8 cellular contexts compared by ENCODE assay signal in the genomic region with DNA sequence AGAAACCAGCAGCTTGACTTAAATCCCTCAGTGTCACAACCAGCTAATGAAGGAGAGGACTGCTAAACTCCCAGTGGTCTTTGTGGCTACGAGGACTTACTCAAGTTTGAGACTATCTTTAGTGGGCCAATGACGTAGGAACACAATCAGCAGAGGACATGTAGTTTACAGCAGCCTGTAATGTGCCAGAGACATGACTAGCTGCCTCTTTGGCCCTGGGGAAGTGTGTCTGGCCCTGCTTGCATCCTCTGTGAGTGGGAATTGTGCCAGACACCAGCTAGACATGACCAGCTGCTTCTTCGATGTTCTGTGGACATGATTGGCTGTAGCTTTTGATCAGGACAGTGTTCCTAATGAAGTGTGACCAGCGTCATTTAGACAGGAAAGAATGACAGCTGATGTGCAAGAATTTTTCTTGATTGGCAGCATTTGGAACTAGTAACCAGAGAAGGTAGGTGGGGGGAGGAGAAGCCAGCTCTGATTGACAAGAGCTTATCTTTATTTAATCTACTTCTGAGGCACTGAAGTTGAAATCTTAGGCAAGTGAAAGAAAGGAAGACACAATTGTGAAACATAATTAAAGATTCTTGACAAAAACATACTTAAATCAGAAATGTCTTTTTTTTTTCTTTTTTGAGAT.
DNase-seq lines count a peak whose midpoint lies in the region; ATAC-seq and TF ChIP-seq lines count a peak whose summit lies in the region.

No MANE protein-coding gene starts in this region.

- DNase-seq in AML-193 (lab: John Stamatoyannopoulos, UW) (peak; percentile 9 to 10), astrocyte of the spinal cord (ENCODE audit: low read depth, low spot score) (peak; percentile 29), neuronal stem cell (ENCODE audit: low spot score) (no peak), type B pancreatic cell (ENCODE audit: extremely low spot score, unreplicated experiment) (no peak), omental fat pad (ENCODE audit: low spot score) (no peak), progenitor cell of endocrine pancreas (ENCODE audit: low spot score, unreplicated experiment) (no peak)

- no peak overlapping the region for H3K4ac ChIP-seq in neuronal stem cell (ENCODE audit: low read length)

- H3K27ac Mint-ChIP-seq in type B pancreatic cell (no peak overlapping the region), progenitor cell of endocrine pancreas (no peak overlapping the region)

- H3K27ac ChIP-seq in neuronal stem cell (replicated peaks; ENCODE audit: low read length) = peak overlapping the region; percentile 22

- H3K4me3 Mint-ChIP-seq in type B pancreatic cell (no peak overlapping the region), progenitor cell of endocrine pancreas (ENCODE audit: low read depth) (no peak overlapping the region)

- H3K4me1 Mint-ChIP-seq in type B pancreatic cell (ENCODE audit: unreplicated experiment) (peaks cover 55% of the 10 kb centered on the region), progenitor cell of endocrine pancreas (ENCODE audit: low read depth) (peaks cover 36% of the 10 kb centered on the region)

- no peak overlapping the region for H2BK120ac ChIP-seq in neuronal stem cell (ENCODE audit: low read depth, low read length)

- H3K9me3 ChIP-seq in neuronal stem cell (replicated peaks in 1 of 2; ENCODE audit: control insufficient read depth in 2 of 2, insufficient read depth in 1 of 2, low read depth in 1 of 2, low read length in 2 of 2) = no peaks in the 10 kb centered on the region

- H3K14ac ChIP-seq in neuronal stem cell (ENCODE audit: low read length) = no peak overlapping the region

- no peaks in the 10 kb centered on the region for H3K27me3 Mint-ChIP-seq in type B pancreatic cell
- H3K27me3 Mint-ChIP-seq in progenitor cell of endocrine pancreas = no peaks in the 10 kb centered on the region

- H2AK5ac ChIP-seq in neuronal stem cell (ENCODE audit: low read depth, low read length) = no peak overlapping the region

- TF ChIP-seq CTCF in astrocyte of the spinal cord (IDR thresholded peaks at IDR 0.05; ENCODE audit: low read depth, low read length) (no peak), type B pancreatic cell (conservative IDR thresholded peaks at IDR 0.05) (no peak), omental fat pad (IDR thresholded peaks at IDR 0.05) (no peak), progenitor cell of endocrine pancreas (IDR thresholded peaks at IDR 0.05; ENCODE audit: unreplicated experiment) (no peak)

- no peaks in the 10 kb centered on the region for H3K36me3 ChIP-seq in neuronal stem cell (replicated peaks in 1 of 2; ENCODE audit: control insufficient read depth in 2 of 2, insufficient read depth in 2 of 2, low read length in 2 of 2)

- no CpG with 5 or more reads among the region's 4 CpGs for WGBS in neuronal stem cell (ENCODE audit: extremely low coverage in 2 of 2, insufficient read length in 2 of 2, insufficient replicate concordance in 1 of 2), 2 donors

- no peak overlapping the region for H3K4me2 ChIP-seq in neuronal stem cell (ENCODE audit: insufficient read depth, low read length, poor library complexity, severe bottlenecking)

- H3K9ac ChIP-seq in neuronal stem cell (ENCODE audit: low read depth, low read length, poor library complexity) = no peak overlapping the region

- ATAC-seq in GM19043 (IDR thresholded peaks at IDR 0.05; ENCODE audit: low read depth, unreplicated experiment) = peak; percentile 36
- ATAC-seq in HG03196 (IDR thresholded peaks at IDR 0.05; ENCODE audit: unreplicated experiment) = peak; percentile 41
- no peak for ATAC-seq in omental fat pad (ENCODE audit: low FRiP score)

- H2BK5ac ChIP-seq in neuronal stem cell (ENCODE audit: low read length) = no peak overlapping the region

- H3K79me1 ChIP-seq in neuronal stem cell (ENCODE audit: low read depth, low read length) = no peaks in the 10 kb centered on the region

- H4K91ac ChIP-seq in neuronal stem cell (ENCODE audit: low read depth, low read length, poor library complexity) = no peak overlapping the region

- H3K4me3 ChIP-seq in astrocyte of the spinal cord (ENCODE audit: low read depth, low read length) (no peak overlapping the region), neuronal stem cell (ENCODE audit: low read length in 2 of 2) (no peak overlapping the region)

- H3K23ac ChIP-seq in neuronal stem cell (ENCODE audit: low read depth, low read length, poor library complexity) = no peak overlapping the region

- H2AFZ ChIP-seq in neuronal stem cell (ENCODE audit: low read length) = no peak overlapping the region

- H2BK12ac ChIP-seq in neuronal stem cell (ENCODE audit: low read length) = no peak overlapping the region

- no peak overlapping the region for H3K18ac ChIP-seq in neuronal stem cell (ENCODE audit: low read length)

- in situ Hi-C loops in astrocyte of the spinal cord (cut with HindIII; ENCODE audit: low sequenced_read_pairs) = no loop called here

- H3K4me1 ChIP-seq in neuronal stem cell (ENCODE audit: control insufficient read depth in 2 of 2, insufficient read depth in 1 of 2, low read depth in 1 of 2, low read length in 2 of 2) = peaks cover 27 to 31% of the 10 kb centered on the region in 2 donors

- H3K27me3 ChIP-seq in neuronal stem cell (ENCODE audit: control insufficient read depth in 3 of 3, insufficient read depth in 3 of 3, low read depth in 1 of 3, low read length in 3 of 3) = no peaks in the 10 kb centered on the region

- H3K36me3 Mint-ChIP-seq in type B pancreatic cell (no peaks in the 10 kb centered on the region), progenitor cell of endocrine pancreas (ENCODE audit: insufficient read depth) (no peaks in the 10 kb centered on the region)

- no peak overlapping the region for H4K8ac ChIP-seq in neuronal stem cell (ENCODE audit: low read depth, low read length)

- H3K9me3 Mint-ChIP-seq in type B pancreatic cell (no peaks in the 10 kb centered on the region), progenitor cell of endocrine pancreas (ENCODE audit: low read depth) (no peaks in the 10 kb centered on the region)

- no peak overlapping the region for H2BK15ac ChIP-seq in neuronal stem cell (ENCODE audit: low read length)

Comparison
In these comparisons a context has a peak if more than half of its experiments do, and no peak if none do; other contexts are left out.
1. DNase-seq: peak in AML-193 (2 of 2) and astrocyte of the spinal cord (single experiment); none in neuronal stem cell (single experiment), type B pancreatic cell (single experiment), omental fat pad (single experiment) and progenitor cell of endocrine pancreas (single experiment).